Comparison of ENCODE assay signal across 8 cellular contexts in the genomic region with DNA sequence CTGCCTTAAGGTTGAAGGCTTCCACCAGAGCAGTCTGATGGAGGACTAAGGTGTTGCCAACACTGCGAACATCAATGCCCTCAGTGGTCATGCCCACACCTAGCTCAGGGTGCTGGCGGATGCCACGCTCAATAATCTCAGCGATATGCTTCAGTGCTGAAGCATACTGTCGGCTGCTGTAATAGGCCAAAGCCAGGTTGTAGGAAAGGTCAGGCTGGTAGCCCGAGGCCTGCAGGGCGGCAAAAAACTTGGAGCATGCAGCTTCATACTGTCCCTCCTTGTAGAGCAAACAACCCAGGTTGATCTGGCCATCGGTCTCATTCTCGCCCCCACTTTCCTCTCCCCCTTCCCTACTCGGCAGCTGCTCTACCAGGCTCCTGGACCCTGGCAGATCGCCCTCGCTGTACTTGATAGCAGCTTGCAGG.
DNase-seq lines count a peak whose midpoint lies in the region; ATAC-seq and TF ChIP-seq lines count a peak whose summit lies in the region.

No MANE protein-coding gene starts in this region.

- peak overlapping the region; percentile 76 for H3K4me3 ChIP-seq in BLaER1
- H3K4me3 ChIP-seq in HUES6 (ENCODE audit: low read depth, low read length), result peak overlapping the region; percentile 99
- H3K4me3 ChIP-seq in adrenal gland, result peak overlapping the region in 2 of 4 donors; percentile 79 to 82
- peak overlapping the region; percentile 91 for H3K4me3 ChIP-seq in iPS-15b (ENCODE audit: low read depth, low read length)
- peak overlapping the region; percentile 87 to 99 (median 98) for H3K4me3 ChIP-seq in skeletal muscle tissue (ENCODE audit: low read length in 3 of 3)

- DNase-seq in adrenal gland, result peak in 5 of 7 donors; percentile 25 to 39 (median 31)

- H3K27ac ChIP-seq in BLaER1 (peak overlapping the region; percentile 90), HUES6 (ENCODE audit: low read depth, low read length) (peak overlapping the region; percentile 99; the same call in 1 of the 2 replicates), adrenal gland (peak overlapping the region in 2 of 5 donors; percentile 86 to 98), skeletal muscle tissue (ENCODE audit: low read depth, low read length) (peak overlapping the region; percentile 89)

- H3K27me3 ChIP-seq in BLaER1 (no peaks in the 10 kb centered on the region), HUES6 (ENCODE audit: control insufficient read depth, insufficient read depth, low read length) (no peaks in the 10 kb centered on the region), adrenal gland (no peaks in the 10 kb centered on the region), iPS-15b (ENCODE audit: control insufficient read depth, insufficient read depth, low read length) (no peaks in the 10 kb centered on the region), skeletal muscle tissue (ENCODE audit: control insufficient read depth in 3 of 3, insufficient read depth in 3 of 3, low read length in 3 of 3) (no peaks in the 10 kb centered on the region)

- TF ChIP-seq POLR2A in adrenal gland (IDR thresholded peaks at IDR 0.05), result no peak

- no peaks in the 10 kb centered on the region for H3K36me3 ChIP-seq in BLaER1
- H3K36me3 ChIP-seq in HUES6 (ENCODE audit: control insufficient read depth, insufficient read depth, low read length), result no peaks in the 10 kb centered on the region
- H3K36me3 ChIP-seq in adrenal gland (replicated peaks in 1 of 2), result no peaks in the 10 kb centered on the region
- H3K36me3 ChIP-seq in iPS-15b (ENCODE audit: control insufficient read depth, insufficient read depth, low read length), result no peaks in the 10 kb centered on the region
- H3K36me3 ChIP-seq in skeletal muscle tissue (ENCODE audit: control insufficient read depth in 3 of 3, insufficient read depth in 3 of 3, low read length in 3 of 3), result no peaks in the 10 kb centered on the region

- H3K4me2 ChIP-seq in BLaER1, result peak overlapping the region; percentile 84

- H3K9ac ChIP-seq in BLaER1 (peak overlapping the region; percentile 82; the same call in 1 of the 2 replicates), HUES6 (ENCODE audit: low read length) (peak overlapping the region; percentile 98), iPS-15b (ENCODE audit: low read depth, low read length) (no peak overlapping the region), skeletal muscle tissue (ENCODE audit: low read depth in 1 of 3, low read length in 3 of 3) (peak overlapping the region; percentile 89 to 97 (median 90))

- H3K4me1 ChIP-seq in BLaER1 (peaks cover 27% of the 10 kb centered on the region), HUES6 (ENCODE audit: control insufficient read depth, insufficient read depth, low read length) (no peaks in the 10 kb centered on the region), adrenal gland (replicated peaks in 1 of 2) (peaks cover 0 to 8% of the 10 kb centered on the region in 2 donors), iPS-15b (ENCODE audit: control insufficient read depth, insufficient read depth, low read length) (no peaks in the 10 kb centered on the region), skeletal muscle tissue (ENCODE audit: control insufficient read depth in 3 of 3, insufficient read depth in 3 of 3, low read length in 3 of 3) (peaks cover 5 to 13% (median 8%) of the 10 kb centered on the region in 3 donors)

- no peaks in the 10 kb centered on the region for H4K20me1 ChIP-seq in BLaER1

- ATAC-seq in GM21723 (IDR thresholded peaks at IDR 0.05; ENCODE audit: unreplicated experiment) (no peak), HG02852 (IDR thresholded peaks at IDR 0.05; ENCODE audit: unreplicated experiment) (no peak), GM21737 (IDR thresholded peaks at IDR 0.05; ENCODE audit: unreplicated experiment) (no peak)

- intact Hi-C loops in adrenal gland (cut with DNase I), result no loop called here

- peaks cover 1% of the 10 kb centered on the region; the same call in 1 of the 2 replicates for H3K9me3 ChIP-seq in BLaER1
- H3K9me3 ChIP-seq in HUES6 (ENCODE audit: control insufficient read depth, insufficient read depth, low read depth, low read length), result peaks cover 4% of the 10 kb centered on the region; the same call in 1 of the 2 replicates
- no peaks in the 10 kb centered on the region for H3K9me3 ChIP-seq in adrenal gland (replicated peaks in 1 of 3)
- no peaks in the 10 kb centered on the region for H3K9me3 ChIP-seq in iPS-15b (ENCODE audit: control insufficient read depth, insufficient read depth, low read length)
- H3K9me3 ChIP-seq in skeletal muscle tissue (ENCODE audit: control insufficient read depth in 3 of 3, low read length in 3 of 3), result no peaks in the 10 kb centered on the region

- TF ChIP-seq CTCF in adrenal gland (IDR thresholded peaks at IDR 0.05), result no peak

- 58 to 66% (median 63%) methylated on average over 11 to 12 of the region's 12 CpGs; no CpG with 5 or more reads in 1 of the 4 donors for WGBS in adrenal gland, 4 donors
